ENCODE assay signal across 8 cellular contexts in the genomic region with DNA sequence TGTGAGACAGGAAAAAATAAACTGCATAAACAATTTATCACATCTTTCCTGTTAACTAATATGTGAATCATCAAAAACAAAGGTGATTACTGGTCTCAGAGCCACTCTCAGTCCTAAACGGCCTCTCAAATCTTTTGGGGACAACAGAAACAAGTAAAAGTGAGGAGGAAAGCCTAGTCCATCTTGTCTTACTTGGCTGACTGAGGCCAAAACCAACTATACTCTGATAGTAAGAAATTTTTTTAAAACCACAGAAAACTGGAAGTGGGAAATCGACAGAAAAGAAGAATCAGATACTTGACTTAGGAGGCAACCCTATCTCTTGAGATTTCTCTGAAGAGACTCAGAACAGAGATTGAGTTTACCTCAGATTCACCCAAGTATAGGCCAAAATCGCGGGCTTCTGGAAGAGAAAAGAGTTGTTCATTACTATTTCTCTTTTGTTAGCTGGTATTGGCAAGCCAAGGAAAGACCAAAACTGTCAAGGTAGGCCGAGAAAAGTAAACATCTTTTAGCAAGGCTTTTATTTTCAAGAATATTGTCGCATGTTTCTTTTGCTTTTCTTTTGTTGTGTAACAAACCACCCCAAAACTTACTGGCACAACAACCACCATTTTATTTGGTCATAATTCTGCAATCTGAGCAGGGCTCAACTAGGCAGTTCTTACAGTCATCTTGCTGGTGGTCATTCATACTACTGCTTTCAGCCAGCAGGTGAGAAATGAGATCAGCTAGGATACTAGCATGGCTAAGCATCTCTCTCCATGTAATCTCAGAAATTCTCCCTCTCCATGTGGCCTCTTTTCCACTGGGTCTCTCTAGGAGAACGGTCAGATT. TPM values are rescaled to one million over a fixed set of nuclear protein-coding genes. Genes with fewer than 3 reads are reported as not detected.
A peak's percentile ranks its signal among the peaks of the same experiment; 100 is the strongest.
DNase-seq lines count a peak whose midpoint lies in the region; ATAC-seq, FAIRE-seq and TF ChIP-seq lines count a peak whose summit lies in the region.

No MANE protein-coding gene starts in this region.

- FAIRE-seq in H54 (lab: Jason Lieb, UNC) = no peak

- intact Hi-C loops in CD14-positive monocyte (cut with micrococcal nuclease) = no loop called here
- intact Hi-C loops in upper lobe of right lung (cut with DNase I) = no loop called here

- H3K27ac Mint-ChIP-seq in activated naive CD4-positive, alpha-beta T cell treated with anti-CD3 and anti-CD28 coated beads, Interleukin-2, amount 50 U/mL, for 72 hours = peak overlapping the region; percentile 87 to 92
- H3K27ac Mint-ChIP-seq in CD14-positive monocyte = peak overlapping the region in 1 of 7 donors; percentile 65

- H3K27me3 ChIP-seq in upper lobe of right lung = no peaks in the 10 kb centered on the region

- H3K9me3 Mint-ChIP-seq in activated naive CD4-positive, alpha-beta T cell treated with anti-CD3 and anti-CD28 coated beads, Interleukin-2, amount 50 U/mL, for 72 hours = peaks cover 7 to 9% of the 10 kb centered on the region in 2 donors
- H3K9me3 Mint-ChIP-seq in CD14-positive monocyte = peaks cover 2 to 11% (median 7%) of the 10 kb centered on the region in 7 donors

- H3K4me3 ChIP-seq in GM08714 (ENCODE audit: low read length) (peak overlapping the region; percentile 9; the same call in 1 of the 2 replicates), upper lobe of right lung (no peak overlapping the region)

- no peaks in the 10 kb centered on the region for H3K9me3 ChIP-seq in upper lobe of right lung

- peaks cover 22% of the 10 kb centered on the region for H3K4me1 Mint-ChIP-seq in CD14-positive monocyte

- no peak for TF ChIP-seq POLR2A in H54 (IDR thresholded peaks at IDR 0.05; ENCODE audit: low read depth, low read length)

- H3K36me3 Mint-ChIP-seq in activated naive CD4-positive, alpha-beta T cell treated with anti-CD3 and anti-CD28 coated beads, Interleukin-2, amount 50 U/mL, for 72 hours = peaks cover 25 to 56% of the 10 kb centered on the region in 2 donors
- peaks cover 12 to 17% of the 10 kb centered on the region in 2 donors for H3K36me3 Mint-ChIP-seq in CD14-positive monocyte

- TF ChIP-seq CTCF in CD14-positive monocyte (IDR thresholded peaks at IDR 0.05) (no peak), upper lobe of right lung (IDR thresholded peaks at IDR 0.05) (no peak)

- no peak overlapping the region for H3K4me3 Mint-ChIP-seq in CD14-positive monocyte

- H3K4me1 ChIP-seq in upper lobe of right lung = peaks cover 7% of the 10 kb centered on the region

- peak; percentile 54 for ATAC-seq in GM19395 (IDR thresholded peaks at IDR 0.05; ENCODE audit: unreplicated experiment)
- ATAC-seq in HG03139 (IDR thresholded peaks at IDR 0.05; ENCODE audit: unreplicated experiment) = peak; percentile 50
- ATAC-seq in activated naive CD4-positive, alpha-beta T cell treated with anti-CD3 and anti-CD28 coated beads, Interleukin-2, amount 50 U/mL, for 72 hours = peak; percentile 30 to 44
- ATAC-seq in upper lobe of right lung = no peak

- peaks cover 5% of the 10 kb centered on the region for H3K36me3 ChIP-seq in upper lobe of right lung

- H3K27ac ChIP-seq in upper lobe of right lung = no peak overlapping the region

- no peak for DNase-seq in activated naive CD4-positive, alpha-beta T cell treated with anti-CD3 and anti-CD28 coated beads, Interleukin-2, amount 50 U/mL, for 72 hours (ENCODE audit: low spot score in 2 of 2)
- DNase-seq in iPS-NIHi11 (ENCODE audit: low spot score) = no peak
- no peak for DNase-seq in CD14-positive monocyte (ENCODE audit: low spot score)
- no peak for DNase-seq in upper lobe of right lung
- DNase-seq in H54 (ENCODE audit: insufficient read length, low spot score) = no peak

- peaks cover 0 to 2% (median 0%) of the 10 kb centered on the region in 3 donors for H3K27me3 Mint-ChIP-seq in CD14-positive monocyte (ENCODE audit: low read depth in 3 of 3)

RNA-seq across cellular contexts. Expression of gene RFX3, which starts 46.1 kb away (rescaled TPM):
- total RNA-seq in activated naive CD4-positive, alpha-beta T cell treated with anti-CD3 and anti-CD28 coated beads, Interleukin-2, amount 50 U/mL, for 72 hours = 10 to 100 TPM in 1 of 2 donors, 1 to 10 TPM in 1; 10.0 to 14.2 TPM
- polyA plus RNA-seq in CD14-positive monocyte = 1 to 10 TPM; 1.7 to 3.2 TPM
- total RNA-seq in upper lobe of right lung = 13.8 TPM
